ENCODE assay signal across 7 cellular contexts in genomic region chr6:153001767-153002612, GRCh38. TPM values are rescaled to one million over a fixed set of nuclear protein-coding genes. Genes with fewer than 3 reads are reported as not detected.
DNase-seq lines count a peak whose midpoint lies in the region; ATAC-seq and TF ChIP-seq lines count a peak whose summit lies in the region.

No MANE protein-coding gene starts in this region.

- no peak overlapping the region for H2BK120ac ChIP-seq in IMR-90 (ENCODE audit: low read depth, low read length)

- no peaks in the 10 kb centered on the region for H3K9me3 Mint-ChIP-seq in activated naive CD4-positive, alpha-beta T cell treated with anti-CD3 and anti-CD28 coated beads for 36 hours

- H3K36me3 Mint-ChIP-seq in activated naive CD4-positive, alpha-beta T cell treated with anti-CD3 and anti-CD28 coated beads for 36 hours (ENCODE audit: low read depth), result peaks cover 24% of the 10 kb centered on the region

- peak overlapping the region; percentile 68 for H3K23ac ChIP-seq in IMR-90 (ENCODE audit: low read depth, low read length)

- peaks cover 25% of the 10 kb centered on the region for H4K20me1 ChIP-seq in IMR-90 (ENCODE audit: insufficient read depth, low read length)

- H2BK15ac ChIP-seq in IMR-90 (ENCODE audit: low read depth, low read length), result no peak overlapping the region

- peak overlapping the region in 1 of 2 experiments; percentile 75; a peak in 2 of 4 replicates for H4K8ac ChIP-seq in IMR-90 (ENCODE audit: low read depth in 2 of 2, low read length in 2 of 2)

- H4K91ac ChIP-seq in IMR-90 (ENCODE audit: insufficient read depth, low read depth, low read length), result no peak overlapping the region

- CTCF ChIA-PET in IMR-90 (lab: Yijun Ruan, JAX), result no interaction called here
- CTCF ChIA-PET in activated naive CD4-positive, alpha-beta T cell treated with anti-CD3 and anti-CD28 coated beads for 36 hours (lab: Charles Lee), result no interaction called here

- H3K4me2 ChIP-seq in IMR-90 (ENCODE audit: low read depth, low read length), result peak overlapping the region; percentile 96

- intact Hi-C loops in IMR-90 (cut with micrococcal nuclease), result no loop called here
- intact Hi-C loops in activated naive CD4-positive, alpha-beta T cell treated with anti-CD3 and anti-CD28 coated beads for 36 hours (cut with micrococcal nuclease), result loop anchor here (1.0 to 5.0 kb wide), 10 partner anchors 20 to 1610 kb away; partner anchors contain the start of genes RMND1 and ZBTB2
- intact Hi-C loops in left ventricle myocardium superior (cut with micrococcal nuclease), result no loop called here
- intact Hi-C loops in sigmoid colon (cut with DNase I), result loop anchor here (2.0 kb wide), 1 partner anchor 19 kb away; the partner anchor contains the start of gene FBXO5

- peak overlapping the region; percentile 92 for H3K9ac ChIP-seq in IMR-90 (ENCODE audit: low read depth, low read length)

- H3K36me3 ChIP-seq in IMR-90 (ENCODE audit: control insufficient read depth, insufficient read depth, low read length) (peaks cover 5% of the 10 kb centered on the region), sigmoid colon (peaks cover 0 to 15% (median 2%) of the 10 kb centered on the region in 4 donors)

- H3K27ac ChIP-seq in IMR-90 (ENCODE audit: insufficient read depth, low read length) (peak overlapping the region; percentile 61), sigmoid colon (peak overlapping the region; percentile 86 to 90 (median 88))

- dilution Hi-C loops in IMR-90 (cut with HindIII; ENCODE audit: low sequenced_read_pairs, unreplicated experiment), result no loop called here

- ATAC-seq in GM21526 (IDR thresholded peaks at IDR 0.05; ENCODE audit: low FRiP score, unreplicated experiment), result peak; percentile 22
- peak; percentile 40 for ATAC-seq in IMR-90 (ENCODE audit: low read depth)
- ATAC-seq in left ventricle myocardium superior, result peak; percentile 5

- TSS peak; percentile 47 for BruUV-seq in IMR-90 (replicated peaks; lab: Mats Ljungman, UMichigan)

- H3K9me3 ChIP-seq in IMR-90 (ENCODE audit: control insufficient read depth, insufficient read depth, low read length) (no peaks in the 10 kb centered on the region), sigmoid colon (no peaks in the 10 kb centered on the region)

- in situ Hi-C loops in IMR-90 (cut with MboI; ENCODE audit: low sequenced_read_pairs), result no loop called here

- no peak for TF ChIP-seq POLR2A in IMR-90 (IDR thresholded peaks at IDR 0.05; ENCODE audit: low read depth, low read length)
- TF ChIP-seq POLR2A in sigmoid colon (IDR thresholded peaks at IDR 0.05), result no peak

- no peak for TF ChIP-seq CTCF in GM12864 (IDR thresholded peaks at IDR 0.05; ENCODE audit: low read depth, low read length, missing control alignments)
- no peak for TF ChIP-seq CTCF in IMR-90 (conservative IDR thresholded peaks at IDR 0.05; ENCODE audit: low read depth, low read length)
- TF ChIP-seq CTCF in sigmoid colon (IDR thresholded peaks at IDR 0.05), result no peak

- H3K4me3 ChIP-seq in GM12864 (ENCODE audit: low read depth, low read length) (peak overlapping the region; percentile 98), IMR-90 (ENCODE audit: insufficient read depth, low read depth, low read length) (peak overlapping the region; percentile 79), sigmoid colon (peak overlapping the region; percentile 63 to 77 (median 64))

- peak overlapping the region; percentile 63 for H3K56ac ChIP-seq in IMR-90 (ENCODE audit: extremely low read depth, insufficient read depth, low read length)

- peak overlapping the region; percentile 42 for H3K4ac ChIP-seq in IMR-90 (ENCODE audit: low read depth, low read length)

- no peaks in the 10 kb centered on the region for H3K27me3 Mint-ChIP-seq in activated naive CD4-positive, alpha-beta T cell treated with anti-CD3 and anti-CD28 coated beads for 36 hours (ENCODE audit: low read depth)

- H3K14ac ChIP-seq in IMR-90 (replicated peaks; ENCODE audit: low read depth, low read length), result peak overlapping the region; percentile 47

- peak overlapping the region; percentile 1; the same call in 1 of the 2 replicates for H2AK5ac ChIP-seq in IMR-90 (ENCODE audit: low read depth, low read length)

- H3K27me3 ChIP-seq in IMR-90 (ENCODE audit: control insufficient read depth, insufficient read depth, low read length), result no peaks in the 10 kb centered on the region
- no peaks in the 10 kb centered on the region for H3K27me3 ChIP-seq in sigmoid colon

- peak overlapping the region; percentile 33 for H4K5ac ChIP-seq in IMR-90 (ENCODE audit: low read depth, low read length)

- peak overlapping the region; percentile 87 for H2AK9ac ChIP-seq in IMR-90 (replicated peaks; ENCODE audit: low read depth, low read length, poor library complexity)

- peaks cover 5 to 16% of the 10 kb centered on the region in 2 experiments; a peak in 3 of 4 replicates for H3K79me1 ChIP-seq in IMR-90 (ENCODE audit: low read depth in 1 of 2, low read length in 2 of 2)

- no peak for TF ChIP-seq RAD21 in IMR-90 (IDR thresholded peaks at IDR 0.05; ENCODE audit: low read length)

- H3K4me3 Mint-ChIP-seq in activated naive CD4-positive, alpha-beta T cell treated with anti-CD3 and anti-CD28 coated beads for 36 hours, result peak overlapping the region; percentile 98

- 0% methylated on average over 8 of the region's 31 CpGs; no CpG with 5 or more reads in 1 of the 2 experiments for WGBS in IMR-90 (ENCODE audit: extremely low coverage in 2 of 2, insufficient read length in 1 of 2), 2 experiments
- WGBS in sigmoid colon, 2 donors, result 3 to 5% methylated on average over 25 of the region's 31 CpGs

- H3K4me1 ChIP-seq in IMR-90 (ENCODE audit: control insufficient read depth, insufficient read depth, low read length) (peaks cover 3% of the 10 kb centered on the region; the same call in 1 of the 2 replicates), sigmoid colon (peaks cover 0 to 42% (median 33%) of the 10 kb centered on the region in 4 donors)

- H2AFZ ChIP-seq in IMR-90 (replicated peaks; ENCODE audit: low read length, poor library complexity), result peak overlapping the region; percentile 90

- H3K27ac Mint-ChIP-seq in activated naive CD4-positive, alpha-beta T cell treated with anti-CD3 and anti-CD28 coated beads for 36 hours, result peak overlapping the region; percentile 94

- TF ChIP-seq EP300 in sigmoid colon (IDR thresholded peaks at IDR 0.05), result no peak

- no peak overlapping the region for H2BK20ac ChIP-seq in IMR-90 (ENCODE audit: low read depth, low read length)

- H3K4me1 Mint-ChIP-seq in activated naive CD4-positive, alpha-beta T cell treated with anti-CD3 and anti-CD28 coated beads for 36 hours (ENCODE audit: low read depth), result peaks cover 39% of the 10 kb centered on the region

- no peak overlapping the region for H3K18ac ChIP-seq in IMR-90 (ENCODE audit: low read depth, low read length)

- H2BK5ac ChIP-seq in IMR-90 (ENCODE audit: low read depth, low read length, poor library complexity, severe bottlenecking), result peak overlapping the region; percentile 41

- H3K9me1 ChIP-seq in IMR-90 (ENCODE audit: insufficient read depth, low read length), result no peaks in the 10 kb centered on the region

- POLR2A ChIA-PET in IMR-90 (lab: Charles Lee; ENCODE audit: unreplicated experiment), result no interaction called here

- DNase-seq in GM12864 (ENCODE audit: low read depth), result no peak
- no peak for DNase-seq in IMR-90
- peak; percentile 31 for DNase-seq in activated naive CD4-positive, alpha-beta T cell treated with anti-CD3 and anti-CD28 coated beads for 36 hours
- peak; percentile 20 for DNase-seq in left ventricle myocardium superior
- DNase-seq in sigmoid colon, result no peak
- DNase-seq in NCI-H774 (lab: John Stamatoyannopoulos, UW), result no peak

TF ChIP-seq in IMR-90, 13 proteins besides CTCF, POLR2A, EP300 and RAD21 (continues in another document):
- TF ChIP-seq MXI1 (IDR thresholded peaks at IDR 0.05; ENCODE audit: borderline replicate concordance, low read depth, low read length), result no peak
- TF ChIP-seq MAFK (IDR thresholded peaks at IDR 0.05; ENCODE audit: low read depth, low read length), result no peak
- no peak for TF ChIP-seq BHLHE40 (IDR thresholded peaks at IDR 0.05; ENCODE audit: low read depth, low read length)
- no peak for TF ChIP-seq CEBPB (IDR thresholded peaks at IDR 0.05; ENCODE audit: low read depth, low read length)
- no peak for TF ChIP-seq NFE2L2 (IDR thresholded peaks at IDR 0.05; ENCODE audit: low read depth, low read length)
- TF ChIP-seq CHD1 (IDR thresholded peaks at IDR 0.05; ENCODE audit: low read depth, low read length), result no peak
- TF ChIP-seq FOS (IDR thresholded peaks at IDR 0.05; ENCODE audit: low read depth, low read length), result no peak
- TF ChIP-seq USF2 (IDR thresholded peaks at IDR 0.05; ENCODE audit: low read depth, low read length), result no peak
- TF ChIP-seq RFX5 (IDR thresholded peaks at IDR 0.05; ENCODE audit: low read depth, low read length), result no peak

RNA-seq across cellular contexts. Expression of gene MTRF1L, which starts 0.5 kb away (rescaled TPM):
- total RNA-seq in IMR-90 (2012; rRNA removed) (11.1 and 20.6 TPM in 2 replicates), left ventricle myocardium superior (30.2 TPM), sigmoid colon (10 to 100 TPM; 14.3 to 25.3 (median 18.5) TPM)
- polyA plus RNA-seq in IMR-90 (2012; rRNA removed) (6.9 and 8.1 TPM in 2 replicates), sigmoid colon (10 to 100 TPM in 2 of 3 donors, 1 to 10 TPM in 1; 9.8 to 22.8 (median 19.9) TPM)
- polyA plus RNA-seq in IMR-90 (2012; cell fraction: cytosol; rRNA removed), result 2.1 TPM in 2 replicates
- 2.0 and 13.9 TPM in 2 replicates for polyA plus RNA-seq in IMR-90 (2012; cell fraction: nucleus; rRNA removed; ENCODE audit: low replicate concordance)
- 10 to 100 TPM; 11.6 to 12.0 TPM for total RNA-seq in activated naive CD4-positive, alpha-beta T cell treated with anti-CD3 and anti-CD28 coated beads for 36 hours

RNA-seq across cellular contexts. Expression of gene FBXO5, which starts 19.1 kb away (rescaled TPM):
- total RNA-seq in IMR-90 (2012; rRNA removed), result 16.7 and 25.3 TPM in 2 replicates
- 9.8 and 11.8 TPM in 2 replicates for polyA plus RNA-seq in IMR-90 (2012; rRNA removed)
- 1.2 and 2.5 TPM in 2 replicates for polyA plus RNA-seq in IMR-90 (2012; cell fraction: cytosol; rRNA removed)
- 0.85 and 4.8 TPM in 2 replicates for polyA plus RNA-seq in IMR-90 (2012; cell fraction: nucleus; rRNA removed; ENCODE audit: low replicate concordance)
- 10 to 100 TPM; 61.4 to 62.3 TPM for total RNA-seq in activated naive CD4-positive, alpha-beta T cell treated with anti-CD3 and anti-CD28 coated beads for 36 hours
- total RNA-seq in left ventricle myocardium superior, result 2.4 TPM
- total RNA-seq in sigmoid colon, result 1 to 10 TPM; 1.9 to 6.4 (median 2.7) TPM
- polyA plus RNA-seq in sigmoid colon, result 1 to 10 TPM; 1.8 to 5.4 (median 3.7) TPM

Comparison
In these comparisons a context has a peak if more than half of its experiments do, and no peak if none do; other contexts are left out.
1. DNase-seq: peak in activated naive CD4-positive, alpha-beta T cell treated with anti-CD3 and anti-CD28 coated beads for 36 hours (single experiment) and left ventricle myocardium superior (single experiment); none in GM12864 (single experiment), IMR-90 (single experiment), sigmoid colon (single experiment) and NCI-H774 (single experiment).
2. intact Hi-C loops: an anchor here in activated naive CD4-positive, alpha-beta T cell treated with anti-CD3 and anti-CD28 coated beads for 36 hours (1.0 to 5.0 kb wide) and sigmoid colon (2.0 kb wide); none called in IMR-90 and left ventricle myocardium superior.
3. Peak in every context shown above with its lines, with median percentiles within 50 percentile points of each other: H3K4me3 ChIP-seq and ATAC-seq.